ENCODE assay signal across 19 cellular contexts in the genomic region with DNA sequence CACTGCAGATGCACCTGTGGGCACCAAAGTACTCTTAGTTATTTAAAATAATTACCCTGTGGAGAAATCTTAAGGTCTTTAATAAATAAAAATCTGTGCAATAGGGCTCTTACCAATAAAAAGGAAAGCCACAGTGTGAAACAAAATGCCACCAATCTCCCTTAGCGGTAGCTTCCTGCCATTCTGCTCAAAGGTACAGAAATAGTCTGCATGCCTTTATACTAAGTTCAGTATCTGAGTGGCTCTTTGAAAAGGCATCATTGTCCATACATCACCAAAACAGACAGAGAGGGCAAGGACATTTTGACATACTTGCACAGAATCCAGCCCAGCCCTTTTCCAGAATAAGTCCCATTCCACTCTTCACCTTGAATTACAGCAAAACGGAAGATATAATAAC.
"Had no signal": no experiment of that assay in that cellular context is flagged by ENCODE, and none has a peak within 500 bp of the region (broad histone marks: within the 10 kb centered on the region; RNA-seq: fewer than 3 reads in every experiment).

No MANE protein-coding gene starts in this region.

- H3K4me1 ChIP-seq: adrenal gland, breast epithelium, upper lobe of left lung had no signal

- H3K4me3 ChIP-seq: adrenal gland, breast epithelium, esophagus muscularis mucosa, gastroesophageal sphincter, heart right ventricle, smooth muscle cell, thoracic aorta, upper lobe of left lung had no signal

- H3K27ac Mint-ChIP-seq: activated CD4-positive, alpha-beta T cell treated with anti-CD3 and anti-CD28 coated beads, Interleukin-2, amount 10 ng/mL, durations not matched to agents 7 days and 5 days; activated CD8-positive, alpha-beta T cell treated with anti-CD3 and anti-CD28 coated beads, Interleukin-2, amount 10 ng/mL, durations not matched to agents 7 days and 5 days; activated naive CD4-positive, alpha-beta T cell treated with anti-CD3 and anti-CD28 coated beads for 36 hours; activated T-cell treated with anti-CD3 and anti-CD28 coated beads, Interleukin-2, amount 50 U/mL, for 24 hours; nephron progenitor cell had no signal

- H3K4me1 Mint-ChIP-seq: nephron progenitor cell had no signal

- ATAC-seq: activated CD8-positive, alpha-beta T cell treated with anti-CD3 and anti-CD28 coated beads, Interleukin-2, amount 10 ng/mL, durations not matched to agents 7 days and 5 days; gastroesophageal sphincter; heart right ventricle; sciatic nerve had no signal

- FAIRE-seq: astrocyte had no signal

- H3K27me3 Mint-ChIP-seq: activated CD4-positive, alpha-beta T cell treated with anti-CD3 and anti-CD28 coated beads, Interleukin-2, amount 10 ng/mL, durations not matched to agents 7 days and 5 days; activated T-cell treated with anti-CD3 and anti-CD28 coated beads, Interleukin-2, amount 50 U/mL, for 24 hours had no signal

- H3K4me3 Mint-ChIP-seq: activated CD4-positive, alpha-beta T cell treated with anti-CD3 and anti-CD28 coated beads, Interleukin-2, amount 10 ng/mL, durations not matched to agents 7 days and 5 days; activated CD8-positive, alpha-beta T cell treated with anti-CD3 and anti-CD28 coated beads, Interleukin-2, amount 10 ng/mL, durations not matched to agents 7 days and 5 days; activated naive CD4-positive, alpha-beta T cell treated with anti-CD3 and anti-CD28 coated beads for 36 hours; activated T-cell treated with anti-CD3 and anti-CD28 coated beads, Interleukin-2, amount 50 U/mL, for 24 hours; nephron progenitor cell had no signal

- DNase-seq: activated CD4-positive, alpha-beta T cell treated with anti-CD3 and anti-CD28 coated beads, Interleukin-2, amount 10 ng/mL, durations not matched to agents 7 days and 5 days; activated CD8-positive, alpha-beta T cell treated with anti-CD3 and anti-CD28 coated beads, Interleukin-2, amount 10 ng/mL, durations not matched to agents 7 days and 5 days; activated naive CD4-positive, alpha-beta T cell treated with anti-CD3 and anti-CD28 coated beads for 36 hours; activated T-cell treated with anti-CD3 and anti-CD28 coated beads, Interleukin-2, amount 50 U/mL, for 24 hours; effector CD4-positive, alpha-beta T cell; heart right ventricle; mesendoderm; nephron progenitor cell; nucleus accumbens; stimulated activated CD4-positive, alpha-beta T cell treated with anti-CD3 and anti-CD28 coated beads, Interleukin-4, amount 100 ng/mL, for 1 hour; upper lobe of left lung had no signal

- H3K27me3 ChIP-seq: adrenal gland, breast epithelium, esophagus muscularis mucosa, gastroesophageal sphincter, heart right ventricle, upper lobe of left lung had no signal

- H3K27ac ChIP-seq: adrenal gland, breast epithelium, gastroesophageal sphincter, heart right ventricle, upper lobe of left lung had no signal

- H3K9me3 ChIP-seq: adrenal gland, breast epithelium, esophagus muscularis mucosa, gastroesophageal sphincter, thoracic aorta, upper lobe of left lung had no signal

- H3K36me3 ChIP-seq: adrenal gland, breast epithelium, esophagus muscularis mucosa, gastroesophageal sphincter, heart right ventricle, thoracic aorta, upper lobe of left lung had no signal
